Comparison of ENCODE assay signal across 18 cellular contexts in genomic region chr20:2619961-2620595, GRCh38. TPM values are rescaled to one million over a fixed set of nuclear protein-coding genes. Genes with fewer than 3 reads are reported as not detected.
DNase-seq lines count a peak whose midpoint lies in the region; ATAC-seq, FAIRE-seq and TF ChIP-seq lines count a peak whose summit lies in the region.
"Had no signal": no experiment of that assay in that cellular context is flagged by ENCODE, and none has a peak within 500 bp of the region (broad histone marks: within the 10 kb centered on the region; RNA-seq: fewer than 3 reads in every experiment).

No MANE protein-coding gene starts in this region.

- H3K36me3 ChIP-seq in brain microvascular endothelial cell (replicated peaks) (no peaks in the 10 kb centered on the region), mucosa of descending colon (ENCODE audit: low read depth) (no peaks in the 10 kb centered on the region)

- peak; percentile 64 for DNase-seq in ACHN
- peak; percentile 56 for DNase-seq in HT1080 (ENCODE audit: low read depth)
- peak; percentile 45 for DNase-seq in brain microvascular endothelial cell
- DNase-seq in glomerular visceral epithelial cell (ENCODE audit: extremely low spot score): peak; percentile 9
- no peak for DNase-seq in mucosa of descending colon
- DNase-seq in GM19239 (ENCODE audit: insufficient read length, low spot score): no peak
- no peak for DNase-seq in GDM1 (lab: John Stamatoyannopoulos, UW)
- no peak for DNase-seq in type B pancreatic cell (ENCODE audit: extremely low spot score, unreplicated experiment)
- DNase-seq: activated effector memory CD4-positive, alpha-beta T cell treated with Interleukin-2 at 50 U/mL for 16 hours; COR-L47; NCI-H1092; NCI-H2081 treated with DMSO at 0.1 percent for 48 hours; NCI-H524; stimulated activated CD4-positive, alpha-beta T cell treated with anti-CD3 and anti-CD28 coated beads, Interleukin-2, amount 100 ng/mL, for 24 hours; T1000 had no signal

- no peak overlapping the region for H3K4me3 Mint-ChIP-seq in type B pancreatic cell
- H3K4me3 Mint-ChIP-seq: dendritic cell treated with granulocyte-macrophage colony-stimulating factor and Interleukin-4, amounts not matched to agents 40 ng/mL and 50 ng/mL, for 4 days had no signal

- no peak for ATAC-seq in mucosa of descending colon

- intact Hi-C loops in mucosa of descending colon (cut with DNase I, micrococcal nuclease): no loop called here

- no peak for TF ChIP-seq CTCF in brain microvascular endothelial cell (IDR thresholded peaks at IDR 0.05; ENCODE audit: low read depth, low read length, missing control alignments)
- no peak for TF ChIP-seq CTCF in mucosa of descending colon (IDR thresholded peaks at IDR 0.05)
- TF ChIP-seq CTCF in type B pancreatic cell (conservative IDR thresholded peaks at IDR 0.05): no peak

- peaks cover 42% of the 10 kb centered on the region for H3K27me3 Mint-ChIP-seq in type B pancreatic cell

- H3K27ac Mint-ChIP-seq in type B pancreatic cell: no peak overlapping the region
- H3K27ac Mint-ChIP-seq: dendritic cell treated with granulocyte-macrophage colony-stimulating factor and Interleukin-4, amounts not matched to agents 40 ng/mL and 50 ng/mL, for 4 days had no signal

- FAIRE-seq in GM19239 (lab: Jason Lieb, UNC): no peak

- no peaks in the 10 kb centered on the region for H3K9me3 ChIP-seq in mucosa of descending colon

- H3K36me3 Mint-ChIP-seq in type B pancreatic cell: no peaks in the 10 kb centered on the region

- no peaks in the 10 kb centered on the region for H3K4me1 Mint-ChIP-seq in type B pancreatic cell (ENCODE audit: unreplicated experiment)

- H3K4me1 ChIP-seq in mucosa of descending colon (ENCODE audit: low read depth): no peaks in the 10 kb centered on the region

- H3K27ac ChIP-seq in brain microvascular endothelial cell: peak overlapping the region; percentile 50
- H3K27ac ChIP-seq: hepatocyte, SK-N-MC had no signal

- in situ Hi-C loops in ACHN (cut with HindIII; ENCODE audit: low pct_ligation_motif_present, low pct_unique_long_range_greater_than_20kb, low sequenced_read_pairs): no loop called here
- in situ Hi-C loops in brain microvascular endothelial cell (cut with HindIII; ENCODE audit: low pct_ligation_motif_present, low sequenced_read_pairs): no loop called here

- H3K4me3 ChIP-seq in brain microvascular endothelial cell (ENCODE audit: low read depth, low read length) (no peak overlapping the region), mucosa of descending colon (no peak overlapping the region)
- H3K4me3 ChIP-seq: hepatocyte, SK-N-MC had no signal

- H3K27me3 ChIP-seq in brain microvascular endothelial cell (replicated peaks): no peaks in the 10 kb centered on the region

- H3K9me3 Mint-ChIP-seq in type B pancreatic cell: peaks cover 6% of the 10 kb centered on the region
- H3K9me3 Mint-ChIP-seq: dendritic cell treated with granulocyte-macrophage colony-stimulating factor and Interleukin-4, amounts not matched to agents 40 ng/mL and 50 ng/mL, for 4 days had no signal

RNA-seq across cellular contexts. Expression of gene NOP56, which starts 32.4 kb away (rescaled TPM):
- 493 and 581 TPM in 2 replicates for total RNA-seq in HT1080 (2014; rRNA removed; shearing (Covaris generic))
- polyA plus RNA-seq in HT1080 (2015; cell fraction: cytosol; rRNA removed): 83.3 and 102 TPM in 2 replicates
- polyA plus RNA-seq in HT1080 (2015; cell fraction: nucleus; rRNA removed): 408 and 456 TPM in 2 replicates
- 100 to 1,000 TPM in 2 of 3 donors, 10 to 100 TPM in 1; 80.8 to 116 (median 107) TPM for total RNA-seq in mucosa of descending colon
- 203 and 364 TPM in 2 replicates for total RNA-seq in type B pancreatic cell (ENCODE audit: low replicate concordance)

RNA-seq across cellular contexts. Expression of gene IDH3B, which starts 43.9 kb away (rescaled TPM):
- 187 and 197 TPM in 2 replicates for total RNA-seq in HT1080 (2014; rRNA removed; shearing (Covaris generic))
- 112 and 114 TPM in 2 replicates for polyA plus RNA-seq in HT1080 (2015; cell fraction: cytosol; rRNA removed)
- polyA plus RNA-seq in HT1080 (2015; cell fraction: nucleus; rRNA removed): 264 and 271 TPM in 2 replicates
- total RNA-seq in mucosa of descending colon: 100 to 1,000 TPM; 112 to 128 (median 123) TPM
- 85.6 and 101 TPM in 2 replicates for total RNA-seq in type B pancreatic cell (ENCODE audit: low replicate concordance)

Comparison
In these comparisons a context has a peak if more than half of its experiments do, and no peak if none do; other contexts are left out.
1. DNase-seq: peak in ACHN (single experiment), HT1080 (single experiment), brain microvascular endothelial cell (single experiment) and glomerular visceral epithelial cell (single experiment); none in mucosa of descending colon (0 of 3), GM19239 (single experiment), GDM1 (single experiment) and type B pancreatic cell (single experiment).